13 cellular contexts compared by ENCODE assay signal in genomic region chr15:96355561-96356129, GRCh38. TPM values are rescaled to one million over a fixed set of nuclear protein-coding genes. Genes with fewer than 3 reads are reported as not detected.
DNase-seq lines count a peak whose midpoint lies in the region; ATAC-seq and TF ChIP-seq lines count a peak whose summit lies in the region.
"Had no signal": no experiment of that assay in that cellular context is flagged by ENCODE, and none has a peak within 500 bp of the region (broad histone marks: within the 10 kb centered on the region; RNA-seq: fewer than 3 reads in every experiment).

No MANE protein-coding gene starts in this region.

- H3K79me2 ChIP-seq in fibroblast of lung (ENCODE audit: control insufficient read depth, insufficient read depth, low read length) (peaks cover 79% of the 10 kb centered on the region), osteoblast (ENCODE audit: insufficient read depth, low read length) (peaks cover 6% of the 10 kb centered on the region)

- H3K36me3 ChIP-seq in fibroblast of lung (ENCODE audit: control insufficient read depth, insufficient read depth, low read length) (peaks cover 8% of the 10 kb centered on the region), osteoblast (ENCODE audit: insufficient read depth, low read length) (peaks cover under 1% of the 10 kb centered on the region), upper lobe of right lung (no peaks in the 10 kb centered on the region)

- no peak overlapping the region for H3K4me3 Mint-ChIP-seq in activated CD4-positive, alpha-beta memory T cell treated with anti-CD3 and anti-CD28 coated beads, Interleukin-2, amount 10 ng/mL, durations not matched to agents 7 days and 5 days

- H3K4me1 ChIP-seq in fibroblast of lung (ENCODE audit: control insufficient read depth, extremely low read depth, insufficient read depth, low read length) (peaks cover 10% of the 10 kb centered on the region), osteoblast (ENCODE audit: insufficient read depth, low read length) (peaks cover 25% of the 10 kb centered on the region), upper lobe of right lung (peaks cover 20% of the 10 kb centered on the region)

- H3K27me3 Mint-ChIP-seq in activated CD4-positive, alpha-beta memory T cell treated with anti-CD3 and anti-CD28 coated beads, Interleukin-2, amount 10 ng/mL, durations not matched to agents 7 days and 5 days: peaks cover 64% of the 10 kb centered on the region

- no peaks in the 10 kb centered on the region for H3K9me3 Mint-ChIP-seq in activated CD4-positive, alpha-beta memory T cell treated with anti-CD3 and anti-CD28 coated beads, Interleukin-2, amount 10 ng/mL, durations not matched to agents 7 days and 5 days

- H3K27ac ChIP-seq in fibroblast of lung (ENCODE audit: insufficient read depth, low read length) (peak overlapping the region; percentile 58), osteoblast (ENCODE audit: low read depth, low read length) (peak overlapping the region; percentile 10), upper lobe of right lung (no peak overlapping the region)

- peak; percentile 64 for DNase-seq in cardiac septum (ENCODE audit: low spot score)
- no peak for DNase-seq in left cardiac atrium
- DNase-seq in fibroblast of lung (ENCODE audit: low read depth in 2 of 2): no peak
- DNase-seq in osteoblast (ENCODE audit: insufficient read length, low spot score, missing footprints): peak; percentile 62
- DNase-seq in upper lobe of right lung: no peak
- no peak for DNase-seq in lower leg skin (ENCODE audit: low spot score in 2 of 2)
- no peak for DNase-seq in activated CD4-positive, alpha-beta memory T cell treated with anti-CD3 and anti-CD28 coated beads, Interleukin-2, amount 10 ng/mL, durations not matched to agents 7 days and 5 days
- DNase-seq: Calu3, cerebellar nuclear complex, NCI-H1092, SK-N-SH had no signal

- peaks cover 22% of the 10 kb centered on the region for H3K4me1 Mint-ChIP-seq in activated CD4-positive, alpha-beta memory T cell treated with anti-CD3 and anti-CD28 coated beads, Interleukin-2, amount 10 ng/mL, durations not matched to agents 7 days and 5 days

- CTCF ChIA-PET in activated CD4-positive, alpha-beta memory T cell treated with anti-CD3 and anti-CD28 coated beads, Interleukin-2, amount 10 ng/mL, durations not matched to agents 7 days and 5 days (lab: Charles Lee): interaction anchor here (1.2 to 1.7 kb wide), 2 partner anchors 13 to 29 kb away, joined by 3 to 7 read pairs; no protein-coding TSS in a partner anchor

- H3K36me3 Mint-ChIP-seq in activated CD4-positive, alpha-beta memory T cell treated with anti-CD3 and anti-CD28 coated beads, Interleukin-2, amount 10 ng/mL, durations not matched to agents 7 days and 5 days (ENCODE audit: low read depth): peaks cover 11% of the 10 kb centered on the region

- TF ChIP-seq CTCF in fibroblast of lung (conservative IDR thresholded peaks at IDR 0.05 in 1 of 2, IDR thresholded peaks at IDR 0.05 in 1 of 2; ENCODE audit: low read depth in 1 of 2, low read length in 2 of 2) (no peak), osteoblast (IDR thresholded peaks at IDR 0.05; ENCODE audit: extremely low read depth, low read depth, low read length) (no peak), upper lobe of right lung (IDR thresholded peaks at IDR 0.05) (no peak), lower leg skin (IDR thresholded peaks at IDR 0.05) (no peak)

- intact Hi-C loops in cardiac septum (cut with DNase I): loop anchor here (5.0 to 10.0 kb wide), 5 partner anchors 227 to 1399 kb away; no protein-coding TSS in a partner anchor
- intact Hi-C loops in left cardiac atrium (cut with DNase I): loop anchor here (2.0 to 10.0 kb wide), 4 partner anchors 227 to 879 kb away; no protein-coding TSS in a partner anchor
- intact Hi-C loops in upper lobe of right lung (cut with DNase I): no loop called here
- intact Hi-C loops in lower leg skin (cut with DNase I; ENCODE audit: low total_unique reads): no loop called here

- 56 to 76% methylated on average over 7 of the region's 7 CpGs for WGBS in lower leg skin, 2 donors

- no peak for TF ChIP-seq POLR2A in lower leg skin (IDR thresholded peaks at IDR 0.05)

- ATAC-seq in left cardiac atrium (no peak), upper lobe of right lung (no peak), HG02759 (IDR thresholded peaks at IDR 0.05; ENCODE audit: unreplicated experiment) (no peak)

- H3K4me2 ChIP-seq in fibroblast of lung (ENCODE audit: extremely low read depth, insufficient read depth, low read length): peak overlapping the region; percentile 74
- peak overlapping the region; percentile 87 for H3K4me2 ChIP-seq in osteoblast (ENCODE audit: insufficient read depth, low read length)

- no peak overlapping the region for H2AFZ ChIP-seq in fibroblast of lung (ENCODE audit: low read length)
- H2AFZ ChIP-seq in osteoblast (ENCODE audit: low read length): no peak overlapping the region

- H3K27ac Mint-ChIP-seq in activated CD4-positive, alpha-beta memory T cell treated with anti-CD3 and anti-CD28 coated beads, Interleukin-2, amount 10 ng/mL, durations not matched to agents 7 days and 5 days: no peak overlapping the region

- POLR2A ChIA-PET in activated CD4-positive, alpha-beta memory T cell treated with anti-CD3 and anti-CD28 coated beads, Interleukin-2, amount 10 ng/mL, durations not matched to agents 7 days and 5 days (lab: Charles Lee): no interaction called here

- H3K27me3 ChIP-seq in fibroblast of lung (ENCODE audit: control insufficient read depth, insufficient read depth, low read length) (no peaks in the 10 kb centered on the region), osteoblast (ENCODE audit: insufficient read depth, low read length) (peaks cover 21% of the 10 kb centered on the region), upper lobe of right lung (peaks cover 63% of the 10 kb centered on the region)

- H4K20me1 ChIP-seq in fibroblast of lung (ENCODE audit: control insufficient read depth, extremely low read depth, insufficient read depth, low read length) (no peaks in the 10 kb centered on the region), osteoblast (ENCODE audit: insufficient read depth, low read length) (no peaks in the 10 kb centered on the region)

- peak overlapping the region; percentile 7 to 82 (median 46) for H3K4me3 ChIP-seq in fibroblast of lung (replicated peaks in 1 of 4; ENCODE audit: control extremely low read depth in 1 of 4, insufficient read depth in 1 of 4, low read depth in 3 of 4, low read length in 4 of 4)
- no peak overlapping the region for H3K4me3 ChIP-seq in osteoblast (ENCODE audit: insufficient read depth, low read length)
- peak overlapping the region; percentile 55 for H3K4me3 ChIP-seq in upper lobe of right lung
- H3K4me3 ChIP-seq in lower leg skin (ENCODE audit: low read depth, poor library complexity, severe bottlenecking): no peak overlapping the region

- H3K9me3 ChIP-seq in fibroblast of lung (ENCODE audit: control insufficient read depth, insufficient read depth, low read depth, low read length): no peaks in the 10 kb centered on the region
- H3K9me3 ChIP-seq in osteoblast (ENCODE audit: low read depth, low read length): no peaks in the 10 kb centered on the region
- no peaks in the 10 kb centered on the region for H3K9me3 ChIP-seq in upper lobe of right lung
- H3K9me3 ChIP-seq: SK-N-SH had no signal

- peak overlapping the region; percentile 16 for H3K9ac ChIP-seq in fibroblast of lung (ENCODE audit: insufficient read depth, low read length)
- H3K9ac ChIP-seq: SK-N-SH had no signal

RNA-seq across cellular contexts. Expression of gene NR2F2, which starts 25.1 kb away (rescaled TPM):
- total RNA-seq in cardiac septum (21.0 TPM), left cardiac atrium (10 to 100 TPM; 41.2 to 43.5 TPM), fibroblast of lung (9.2 and 15.7 TPM in 2 replicates), osteoblast (13.0 and 14.5 TPM in 2 replicates), upper lobe of right lung (88.1 TPM), lower leg skin (10 to 100 TPM in 1 of 4 donors, 1 to 10 TPM in 3; 3.9 to 14.0 (median 6.5) TPM)
- polyA plus RNA-seq in fibroblast of lung: 66.5 and 130 TPM in 2 replicates
- polyA plus RNA-seq in fibroblast of lung (2012): 124 and 286 TPM in 2 replicates
- 78.0 and 158 TPM in 2 replicates for polyA minus RNA-seq in fibroblast of lung (ENCODE audit: low replicate concordance)
- not detected for total RNA-seq in activated CD4-positive, alpha-beta memory T cell treated with anti-CD3 and anti-CD28 coated beads, Interleukin-2, amount 10 ng/mL, durations not matched to agents 7 days and 5 days
- total RNA-seq: activated CD8-positive, alpha-beta memory T cell treated with anti-CD3 and anti-CD28 coated beads for 36 hours had no signal

Comparison
In these comparisons a context has a peak if more than half of its experiments do, and no peak if none do; other contexts are left out.
1. DNase-seq: peak in cardiac septum (single experiment) and osteoblast (single experiment); none in left cardiac atrium (single experiment), fibroblast of lung (0 of 2), upper lobe of right lung (single experiment), lower leg skin (0 of 2) and activated CD4-positive, alpha-beta memory T cell treated with anti-CD3 and anti-CD28 coated beads, Interleukin-2, amount 10 ng/mL, durations not matched to agents 7 days and 5 days (single experiment).
2. H3K4me3 ChIP-seq: peak in fibroblast of lung (4 of 4) and upper lobe of right lung (single experiment); none in osteoblast (single experiment) and lower leg skin (single experiment).
3. RNA of gene NR2F2, which starts 25.1 kb away (total RNA-seq): 88.1 TPM in upper lobe of right lung (single experiment), 41.2 to 43.5 TPM in left cardiac atrium, 21.0 TPM in cardiac septum (single experiment), 9.2 to 15.7 TPM in fibroblast of lung, 13.0 to 14.5 TPM in osteoblast and 3.9 to 14.0 TPM in lower leg skin; not detected in activated CD4-positive, alpha-beta memory T cell treated with anti-CD3 and anti-CD28 coated beads, Interleukin-2, amount 10 ng/mL, durations not matched to agents 7 days and 5 days; every median in the first group is over 4 times any median in the second.
4. intact Hi-C loops: an anchor here in cardiac septum (5.0 to 10.0 kb wide) and left cardiac atrium (2.0 to 10.0 kb wide); none called in upper lobe of right lung and lower leg skin.